In the genomic region with DNA sequence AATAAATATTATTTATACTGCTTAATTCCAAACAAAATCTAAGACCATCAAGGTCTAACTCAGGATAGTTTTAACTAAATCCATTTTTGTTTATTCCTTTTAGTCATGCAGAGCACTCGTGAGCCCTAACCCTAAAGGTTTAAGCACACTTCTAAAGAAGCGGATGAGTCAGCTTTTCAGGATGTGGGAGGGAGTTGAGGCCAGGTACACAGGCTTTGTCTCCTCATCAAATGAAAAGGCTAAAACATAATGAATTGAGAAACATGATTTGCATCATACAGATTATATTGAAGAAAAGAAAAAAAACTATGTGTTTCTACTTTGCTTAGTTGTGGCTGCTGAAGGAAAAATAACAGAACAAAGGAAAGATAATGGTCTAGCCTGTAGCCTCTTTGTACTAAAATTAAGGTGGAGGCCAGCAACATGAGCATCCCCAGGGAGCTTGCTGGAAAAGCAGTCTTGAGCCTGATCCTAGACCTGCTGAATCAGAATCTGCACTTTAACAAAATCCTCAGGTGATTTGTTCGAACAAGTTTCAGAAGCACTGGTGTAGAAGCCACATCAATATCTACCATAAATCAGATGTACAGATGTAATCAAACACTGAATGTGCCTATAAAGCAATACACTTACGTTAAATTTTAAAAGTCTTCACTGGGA, we compare ENCODE assay signal across 8 cellular contexts. TPM values are rescaled to one million over a fixed set of nuclear protein-coding genes. Genes with fewer than 3 reads are reported as not detected.
A peak's percentile ranks its signal among the peaks of the same experiment; 100 is the strongest.
DNase-seq lines count a peak whose midpoint lies in the region; ATAC-seq, FAIRE-seq and TF ChIP-seq lines count a peak whose summit lies in the region.

No MANE protein-coding gene starts in this region.

- no peak for TF ChIP-seq POLR2A in H54 (IDR thresholded peaks at IDR 0.05; ENCODE audit: low read depth, low read length)

- peak; percentile 93 for FAIRE-seq in H54 (lab: Jason Lieb, UNC)

- ATAC-seq in T-cell (replicated peaks in 1 of 4): peak; percentile 91 to 100 (median 100)
- ATAC-seq in HG02938 (IDR thresholded peaks at IDR 0.05; ENCODE audit: unreplicated experiment): no peak
- ATAC-seq in HG02798 (IDR thresholded peaks at IDR 0.05; ENCODE audit: poor library complexity, unreplicated experiment): no peak

- POLR2A ChIA-PET in T-cell (lab: Charles Lee): no interaction called here

- TF ChIP-seq CTCF in brain (conservative IDR thresholded peaks at IDR 0.05) (no peak), nephron (IDR thresholded peaks at IDR 0.05; ENCODE audit: unreplicated experiment in 3 of 3) (no peak)

- peak overlapping the region in 1 of 3 donors; percentile 0 for H3K4me3 Mint-ChIP-seq in T-cell
- H3K4me3 Mint-ChIP-seq in brain: no peak overlapping the region
- H3K4me3 Mint-ChIP-seq in nephron: no peak overlapping the region

- H3K9me3 Mint-ChIP-seq in T-cell (no peaks in the 10 kb centered on the region), brain (no peaks in the 10 kb centered on the region), nephron (no peaks in the 10 kb centered on the region)

- H3K4me1 Mint-ChIP-seq in T-cell (peaks cover 27 to 42% (median 28%) of the 10 kb centered on the region in 3 donors), brain (peaks cover 28% of the 10 kb centered on the region), nephron (peaks cover 11% of the 10 kb centered on the region)

- H3K27me3 Mint-ChIP-seq in T-cell (no peaks in the 10 kb centered on the region), brain (no peaks in the 10 kb centered on the region), nephron (ENCODE audit: low read depth) (no peaks in the 10 kb centered on the region)

- CTCF ChIA-PET in T-cell (lab: Charles Lee): no interaction called here

- DNase-seq in H54 (ENCODE audit: insufficient read length, low spot score): no peak
- DNase-seq in T-cell: peak in 9 of 34 experiments; percentile 8 to 39 (median 20)
- DNase-seq in anterior cingulate cortex (lab: John Stamatoyannopoulos, UW): no peak
- DNase-seq in NCI-H446 treated with DMSO at 0.1 percent for 48 hours (lab: John Stamatoyannopoulos, UW): no peak

- peaks cover 56% of the 10 kb centered on the region for H3K36me3 Mint-ChIP-seq in T-cell
- peaks cover 82% of the 10 kb centered on the region for H3K36me3 Mint-ChIP-seq in brain
- peaks cover 74% of the 10 kb centered on the region for H3K36me3 Mint-ChIP-seq in nephron (ENCODE audit: low read depth)

- H3K27ac Mint-ChIP-seq in T-cell: peak overlapping the region; percentile 88 to 90
- H3K27ac Mint-ChIP-seq in brain: peak overlapping the region in 4 of 5 experiments; percentile 12 to 58 (median 18)
- peak overlapping the region; percentile 12 to 54 (median 23) for H3K27ac Mint-ChIP-seq in nephron

RNA-seq across cellular contexts. Expression of a gene that starts 21.1 kb away (rescaled TPM):
- total RNA-seq in T-cell: 10 to 100 TPM; 30.9 to 69.9 (median 34.5) TPM
- 47.9 TPM for polyA plus RNA-seq in brain (ENCODE audit: insufficient read depth, low read depth, low replicate concordance)

RNA-seq across cellular contexts. Expression of a gene that starts 44.0 kb away (rescaled TPM):
- under 1 TPM in 4 of 5 donors, not detected in 1; 0.38 to 0.90 (median 0.55) TPM for total RNA-seq in T-cell
- polyA plus RNA-seq in brain (ENCODE audit: insufficient read depth, low read depth, low replicate concordance): not detected

RNA-seq across cellular contexts. Expression of a gene that starts 50.8 kb away (rescaled TPM):
- total RNA-seq in T-cell: 10 to 100 TPM; 45.4 to 50.4 (median 48.6) TPM
- polyA plus RNA-seq in brain (ENCODE audit: insufficient read depth, low read depth, low replicate concordance): 7.0 TPM

Comparison
In these comparisons a context has a peak if more than half of its experiments do, and no peak if none do; other contexts are left out.
1. ATAC-seq: peak in T-cell (4 of 4); none in HG02938 (single experiment) and HG02798 (single experiment).
2. H3K27ac Mint-ChIP-seq: peak in every context shown above with its lines; median percentile 89 in T-cell; 23 in nephron; 18 in brain.